ENCODE assay signal across 10 cellular contexts in the genomic region with DNA sequence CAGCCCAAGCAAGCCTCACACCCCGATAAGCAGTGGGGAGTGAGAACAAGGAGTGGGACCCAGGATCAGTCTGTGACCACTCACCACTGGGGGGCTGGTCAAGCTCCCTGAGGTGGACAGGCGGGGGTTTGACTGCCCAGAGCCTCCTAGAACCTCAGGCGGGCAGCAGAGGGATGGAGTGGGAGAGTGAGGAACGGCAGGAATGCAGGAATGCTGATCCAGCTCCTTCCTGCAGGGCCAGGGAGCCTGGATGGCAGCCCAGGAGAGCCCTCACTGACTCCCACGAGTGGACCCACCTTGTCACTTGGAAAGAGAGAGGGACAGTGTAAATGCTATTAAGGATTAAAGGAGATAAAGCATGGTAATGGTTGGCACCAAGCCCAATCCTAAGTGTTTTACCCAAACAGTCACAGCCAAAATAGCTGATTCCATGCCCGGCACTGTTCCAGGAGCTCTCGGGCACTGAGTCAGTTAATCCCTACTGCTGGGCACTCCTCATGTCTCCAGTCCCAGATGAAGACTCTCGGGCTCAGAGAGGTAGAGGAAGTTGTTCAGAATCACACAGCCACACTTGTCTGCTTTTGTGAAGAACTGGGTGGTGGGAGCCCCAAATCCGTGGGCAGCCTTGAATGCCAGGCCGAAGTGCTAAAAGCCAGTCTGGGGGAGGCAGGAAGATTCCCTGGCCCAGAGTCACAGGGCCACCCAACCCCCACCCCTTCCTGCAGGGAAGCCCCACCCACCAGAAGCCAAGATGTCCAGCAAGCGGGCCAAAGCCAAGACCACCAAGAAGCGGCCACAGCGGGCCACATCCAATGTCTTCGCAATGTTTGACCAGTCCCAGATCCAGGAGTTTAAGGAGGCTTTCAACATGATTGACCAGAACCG. TPM values are rescaled to one million over a fixed set of nuclear protein-coding genes. Genes with fewer than 3 reads are reported as not detected.
DNase-seq lines count a peak whose midpoint lies in the region; ATAC-seq, FAIRE-seq and TF ChIP-seq lines count a peak whose summit lies in the region.
"Had no signal": no experiment of that assay in that cellular context is flagged by ENCODE, and none has a peak within 500 bp of the region (broad histone marks: within the 10 kb centered on the region; RNA-seq: fewer than 3 reads in every experiment).

No MANE protein-coding gene starts in this region.

- no peak overlapping the region for H2BK20ac ChIP-seq in IMR-90 (ENCODE audit: low read depth, low read length)

- H3K14ac ChIP-seq in IMR-90 (replicated peaks; ENCODE audit: low read depth, low read length) = peak overlapping the region; percentile 85; the same call in 1 of the 2 replicates

- H3K9ac ChIP-seq in IMR-90 (ENCODE audit: low read depth, low read length) (peak overlapping the region; percentile 99), astrocyte (ENCODE audit: low read length) (peak overlapping the region; percentile 96)

- peak overlapping the region; percentile 100 for H2AK9ac ChIP-seq in IMR-90 (replicated peaks; ENCODE audit: low read depth, low read length, poor library complexity)

- H3K4me1 Mint-ChIP-seq in astrocyte (ENCODE audit: low read depth, unreplicated experiment) = peaks cover 44% of the 10 kb centered on the region
- peaks cover 0 to 3% (median 2%) of the 10 kb centered on the region in 3 donors for H3K4me1 Mint-ChIP-seq in T-cell

- H3K9me3 Mint-ChIP-seq in astrocyte (ENCODE audit: unreplicated experiment) (no peaks in the 10 kb centered on the region), T-cell (no peaks in the 10 kb centered on the region)

- no peak overlapping the region for H2BK15ac ChIP-seq in IMR-90 (ENCODE audit: low read depth, low read length)

- ATAC-seq in IMR-90 (ENCODE audit: low read depth) (peak; percentile 6), thoracic aorta (ENCODE audit: insufficient number of reproducible peaks, low FRiP score, low read depth) (no peak), T-cell (replicated peaks in 1 of 4) (no peak)

- peak overlapping the region; percentile 87; the same call in 1 of the 2 replicates for H3K23ac ChIP-seq in IMR-90 (ENCODE audit: low read depth, low read length)

- no TSS peak for BruUV-seq in IMR-90 (replicated peaks; lab: Mats Ljungman, UMichigan)

- dilution Hi-C loops in IMR-90 (cut with HindIII; ENCODE audit: low sequenced_read_pairs, unreplicated experiment) = no loop called here

- TF ChIP-seq RAD21 in IMR-90 (IDR thresholded peaks at IDR 0.05; ENCODE audit: low read length) = no peak

- H3K36me3 Mint-ChIP-seq in astrocyte (ENCODE audit: low read depth, unreplicated experiment) (peaks cover 17% of the 10 kb centered on the region), T-cell (no peaks in the 10 kb centered on the region)

- POLR2A ChIA-PET in IMR-90 (lab: Charles Lee; ENCODE audit: unreplicated experiment) (no interaction called here), T-cell (lab: Charles Lee) (no interaction called here)

- H3K79me1 ChIP-seq in IMR-90 (ENCODE audit: low read depth in 1 of 2, low read length in 2 of 2) = peaks cover 23 to 84% of the 10 kb centered on the region in 2 experiments; a peak in 3 of 4 replicates

- H4K91ac ChIP-seq in IMR-90 (ENCODE audit: insufficient read depth, low read depth, low read length) = no peak overlapping the region

- peaks cover 26% of the 10 kb centered on the region for H3K9me1 ChIP-seq in IMR-90 (ENCODE audit: insufficient read depth, low read length)

- no peak overlapping the region for H3K56ac ChIP-seq in IMR-90 (ENCODE audit: extremely low read depth, insufficient read depth, low read length)

- H3K4me3 ChIP-seq in IMR-90 (ENCODE audit: insufficient read depth, low read depth, low read length) (peak overlapping the region; percentile 89; the same call in 1 of the 2 replicates), astrocyte (ENCODE audit: insufficient read depth, low read depth, low read length) (peak overlapping the region; percentile 86), thoracic aorta (peak overlapping the region; percentile 91), lower leg skin (ENCODE audit: low read depth, poor library complexity, severe bottlenecking) (no peak overlapping the region)

- no peak overlapping the region for H4K5ac ChIP-seq in IMR-90 (ENCODE audit: low read depth, low read length)

- DNase-seq in IMR-90 (peak; percentile 68), astrocyte (ENCODE audit: low read depth) (peak; percentile 73), hepatic stellate cell (ENCODE audit: low spot score) (peak; percentile 69), thoracic aorta (ENCODE audit: low spot score) (peak; percentile 66), T-cell (no peak), DMS53 treated with DMSO at 0.1 percent for 48 hours (lab: John Stamatoyannopoulos, UW; ENCODE audit: unreplicated experiment) (no peak), lower leg skin (ENCODE audit: low spot score in 2 of 2) (no peak)
- DNase-seq in activated naive CD4-positive, alpha-beta T cell treated with Interleukin-2 at 50 U/mL for 16 hours = no peak
- DNase-seq: head of caudate nucleus, NCI-H510A had no signal

- in situ Hi-C loops in IMR-90 (cut with MboI; ENCODE audit: low sequenced_read_pairs) = no loop called here

- H3K4me3 Mint-ChIP-seq in astrocyte (ENCODE audit: unreplicated experiment) (peak overlapping the region; percentile 88), T-cell (no peak overlapping the region)

- whole genome bisulfite sequencing in IMR-90 (ENCODE audit: extremely low coverage in 2 of 2, insufficient read length in 1 of 2), 2 experiments = 68% methylated on average over 8 of the region's 15 CpGs; no CpG with 5 or more reads in 1 of the 2 experiments
- 44 to 69% methylated on average over 9 to 15 of the region's 15 CpGs for WGBS in lower leg skin, 2 donors

- no peaks in the 10 kb centered on the region for H3K27me3 ChIP-seq in IMR-90 (ENCODE audit: control insufficient read depth, insufficient read depth, low read length)
- H3K27me3 ChIP-seq in astrocyte (ENCODE audit: insufficient read depth, low read length) = no peaks in the 10 kb centered on the region
- H3K27me3 ChIP-seq in thoracic aorta (replicated peaks; ENCODE audit: insufficient read depth) = no peaks in the 10 kb centered on the region

- H3K36me3 ChIP-seq in IMR-90 (ENCODE audit: control insufficient read depth, insufficient read depth, low read length) = peaks cover 46% of the 10 kb centered on the region
- H3K36me3 ChIP-seq in astrocyte (ENCODE audit: insufficient read depth, low read length) = peaks cover 30% of the 10 kb centered on the region
- peaks cover 41% of the 10 kb centered on the region for H3K36me3 ChIP-seq in thoracic aorta

- H3K4ac ChIP-seq in IMR-90 (ENCODE audit: low read depth, low read length) = peak overlapping the region; percentile 77

- H3K4me1 ChIP-seq in IMR-90 (ENCODE audit: control insufficient read depth, insufficient read depth, low read length) (peaks cover 27% of the 10 kb centered on the region), astrocyte (ENCODE audit: insufficient read depth, low read length) (peaks cover 40% of the 10 kb centered on the region), thoracic aorta (ENCODE audit: control insufficient read depth in 1 of 2, low read depth in 2 of 2) (peaks cover 18 to 76% of the 10 kb centered on the region in 2 donors)

- intact Hi-C loops in IMR-90 (cut with micrococcal nuclease) = loop anchor here (5.0 kb wide), 1 partner anchor 332 kb away; no protein-coding TSS in a partner anchor
- intact Hi-C loops in lower leg skin (cut with DNase I; ENCODE audit: low total_unique reads) = loop anchor here (5.0 kb wide), 1 partner anchor 868 kb away; no protein-coding TSS in a partner anchor

- H3K18ac ChIP-seq in IMR-90 (ENCODE audit: low read depth, low read length) = no peak overlapping the region; the same call in 1 of the 2 replicates

- H4K20me1 ChIP-seq in IMR-90 (ENCODE audit: insufficient read depth, low read length) = peaks cover 80% of the 10 kb centered on the region
- H4K20me1 ChIP-seq in astrocyte (ENCODE audit: insufficient read depth, low read length) = peaks cover 79% of the 10 kb centered on the region

- peak overlapping the region; percentile 66 for H3K27ac Mint-ChIP-seq in astrocyte (ENCODE audit: unreplicated experiment)
- H3K27ac Mint-ChIP-seq in T-cell = no peak overlapping the region

- peak overlapping the region; percentile 71 for H2BK5ac ChIP-seq in IMR-90 (ENCODE audit: low read depth, low read length, poor library complexity, severe bottlenecking)

- TF ChIP-seq POLR2A in IMR-90 (IDR thresholded peaks at IDR 0.05; ENCODE audit: low read depth, low read length) (no peak), lower leg skin (IDR thresholded peaks at IDR 0.05) (no peak)

- no peak overlapping the region for H2BK120ac ChIP-seq in IMR-90 (ENCODE audit: low read depth, low read length)

- CTCF ChIA-PET in IMR-90 (lab: Yijun Ruan, JAX) (no interaction called here), T-cell (lab: Charles Lee) (no interaction called here)

- no peaks in the 10 kb centered on the region for H3K9me3 ChIP-seq in IMR-90 (ENCODE audit: control insufficient read depth, insufficient read depth, low read length)
- no peaks in the 10 kb centered on the region for H3K9me3 ChIP-seq in astrocyte (ENCODE audit: insufficient read depth, low read depth, low read length)
- no peaks in the 10 kb centered on the region for H3K9me3 ChIP-seq in thoracic aorta

- peak overlapping the region; percentile 17 for H2AFZ ChIP-seq in IMR-90 (replicated peaks; ENCODE audit: low read length, poor library complexity)
- H2AFZ ChIP-seq in astrocyte (ENCODE audit: low read depth, low read length) = no peak overlapping the region

- peak overlapping the region; percentile 99 for H3K27ac ChIP-seq in IMR-90 (ENCODE audit: insufficient read depth, low read length)
- peak overlapping the region; percentile 75 for H3K27ac ChIP-seq in astrocyte (ENCODE audit: low read depth, low read length)
- H3K27ac ChIP-seq in thoracic aorta = peak overlapping the region; percentile 95 to 100

- H2AK5ac ChIP-seq in IMR-90 (ENCODE audit: low read depth, low read length) = peak overlapping the region; percentile 69

- H4K8ac ChIP-seq in IMR-90 (ENCODE audit: low read depth in 2 of 2, low read length in 2 of 2) = peak overlapping the region in 1 of 2 experiments; percentile 48; a peak in 1 of 4 replicates

- TF ChIP-seq CTCF in IMR-90 (conservative IDR thresholded peaks at IDR 0.05; ENCODE audit: low read depth, low read length) (no peak), astrocyte (IDR thresholded peaks at IDR 0.05; ENCODE audit: insufficient read depth, low read depth, low read length) (no peak), thoracic aorta (IDR thresholded peaks at IDR 0.05) (no peak), lower leg skin (IDR thresholded peaks at IDR 0.05) (no peak)

- FAIRE-seq in astrocyte (lab: Jason Lieb, UNC) = peak; percentile 55

- H3K27me3 Mint-ChIP-seq in astrocyte (ENCODE audit: low read depth, unreplicated experiment) (no peaks in the 10 kb centered on the region), T-cell (peaks cover 0 to 5% of the 10 kb centered on the region in 2 donors)

- H3K79me2 ChIP-seq in astrocyte (ENCODE audit: insufficient read depth, low read length) = peaks cover 68% of the 10 kb centered on the region

- H3K4me2 ChIP-seq in IMR-90 (ENCODE audit: low read depth, low read length) (peak overlapping the region; percentile 79), astrocyte (ENCODE audit: low read length) (peak overlapping the region; percentile 99)

RNA-seq across cellular contexts. Expression of gene MYL9, which starts 3.1 kb away (rescaled TPM):
- 90.0 and 97.5 TPM in 2 replicates for total RNA-seq in IMR-90 (2012; rRNA removed)
- polyA plus RNA-seq in IMR-90 (2012; rRNA removed) = 425 and 491 TPM in 2 replicates
- polyA plus RNA-seq in IMR-90 (2012; cell fraction: cytosol; rRNA removed) = 389 and 526 TPM in 2 replicates
- 246 and 255 TPM in 2 replicates for polyA plus RNA-seq in IMR-90 (2012; cell fraction: nucleus; rRNA removed; ENCODE audit: low replicate concordance)
- total RNA-seq in astrocyte = 1,166 and 1,247 TPM in 2 replicates
- 1,000 to 10,000 TPM in 1 of 2 donors, 100 to 1,000 TPM in 1; 531 to 1,491 TPM for total RNA-seq in thoracic aorta
- total RNA-seq in T-cell = 1 to 10 TPM in 4 of 5 donors, not detected in 1; 1.3 to 2.8 (median 1.7) TPM
- 10 to 100 TPM; 14.9 to 69.9 (median 36.3) TPM for total RNA-seq in lower leg skin

RNA-seq across cellular contexts. Expression of gene TGIF2, which starts 29.0 kb away (rescaled TPM):
- total RNA-seq in IMR-90 (2012; rRNA removed) = 9.7 and 10.6 TPM in 2 replicates
- polyA plus RNA-seq in IMR-90 (2012; rRNA removed) = 11.6 and 12.7 TPM in 2 replicates
- 7.5 and 9.7 TPM in 2 replicates for polyA plus RNA-seq in IMR-90 (2012; cell fraction: cytosol; rRNA removed)
- polyA plus RNA-seq in IMR-90 (2012; cell fraction: nucleus; rRNA removed; ENCODE audit: low replicate concordance) = 9.9 and 15.1 TPM in 2 replicates
- 24.4 and 27.8 TPM in 2 replicates for total RNA-seq in astrocyte
- total RNA-seq in thoracic aorta = 10 to 100 TPM; 13.4 to 14.2 TPM
- total RNA-seq in T-cell = 10 to 100 TPM; 31.2 to 39.7 (median 35.6) TPM
- total RNA-seq in lower leg skin = 10 to 100 TPM in 2 of 4 donors, 1 to 10 TPM in 2; 6.5 to 10.5 (median 9.5) TPM

Comparison
In these comparisons a context has a peak if more than half of its experiments do, and no peak if none do; other contexts are left out.
1. DNase-seq: peak in IMR-90 (single experiment), astrocyte (single experiment), hepatic stellate cell (single experiment) and thoracic aorta (single experiment); none in activated naive CD4-positive, alpha-beta T cell treated with Interleukin-2 at 50 U/mL for 16 hours (single experiment), T-cell (0 of 34), DMS53 treated with DMSO at 0.1 percent for 48 hours (single experiment) and lower leg skin (0 of 2).
2. Peak in every context shown above with its lines, with median percentiles within 50 percentile points of each other: H3K27ac ChIP-seq.